Comparison of ENCODE assay signal across 8 cellular contexts in the genomic region with DNA sequence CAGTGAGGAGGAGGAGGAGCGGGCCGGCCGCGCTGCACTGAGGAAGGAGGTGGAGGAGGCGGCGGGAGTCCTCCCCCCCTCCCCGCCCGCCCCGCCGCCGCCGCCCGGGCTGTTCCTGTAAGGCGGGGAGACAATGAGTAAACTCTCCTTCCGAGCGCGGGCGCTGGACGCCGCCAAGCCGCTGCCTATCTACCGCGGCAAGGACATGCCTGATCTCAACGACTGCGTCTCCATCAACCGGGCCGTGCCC. TPM values are rescaled to one million over a fixed set of nuclear protein-coding genes. Genes with fewer than 3 reads are reported as not detected.
DNase-seq lines count a peak whose midpoint lies in the region; ATAC-seq and TF ChIP-seq lines count a peak whose summit lies in the region.

No MANE protein-coding gene starts in this region.

- H2AFZ ChIP-seq in fibroblast of lung (ENCODE audit: low read length) (peak overlapping the region; percentile 69), parathyroid adenoma (peak overlapping the region; percentile 93)

- CTCF ChIA-PET in RWPE1 (lab: Yijun Ruan, JAX): interaction anchor here (0.6 to 0.7 kb wide), 2 partner anchors 36 to 182 kb away, joined by 3 to 5 read pairs; no protein-coding TSS in a partner anchor

- peaks cover 3% of the 10 kb centered on the region for H4K20me1 ChIP-seq in fibroblast of lung (ENCODE audit: control insufficient read depth, extremely low read depth, insufficient read depth, low read length)

- DNase-seq in RWPE1 (ENCODE audit: low spot score) (no peak), fibroblast of lung (ENCODE audit: low read depth in 2 of 2) (no peak), OCI-M1 (lab: John Stamatoyannopoulos, UW) (no peak), AG08395 (ENCODE audit: low spot score) (no peak), NCI-H1417 treated with DMSO at 0.1 percent for 48 hours (lab: John Stamatoyannopoulos, UW) (no peak)

- ATAC-seq in GM18861 (IDR thresholded peaks at IDR 0.05; ENCODE audit: unreplicated experiment): peak; percentile 12
- ATAC-seq in HG02642 (IDR thresholded peaks at IDR 0.05; ENCODE audit: poor library complexity, unreplicated experiment): peak; percentile 44

- peak overlapping the region; percentile 96 to 98 (median 96) for H3K4me3 ChIP-seq in fibroblast of lung (replicated peaks in 1 of 4; ENCODE audit: control extremely low read depth in 1 of 4, insufficient read depth in 1 of 4, low read depth in 3 of 4, low read length in 4 of 4)
- H3K4me3 ChIP-seq in parathyroid adenoma (ENCODE audit: low read depth, low read length): peak overlapping the region; percentile 94

- H3K79me2 ChIP-seq in fibroblast of lung (ENCODE audit: control insufficient read depth, insufficient read depth, low read length): peaks cover 44% of the 10 kb centered on the region
- H3K79me2 ChIP-seq in parathyroid adenoma: peaks cover 19% of the 10 kb centered on the region

- H3K27ac ChIP-seq in RWPE1 (peak overlapping the region; percentile 96), fibroblast of lung (ENCODE audit: insufficient read depth, low read length) (peak overlapping the region; percentile 91), parathyroid adenoma (peak overlapping the region; percentile 92)

- H3K4me2 ChIP-seq in fibroblast of lung (ENCODE audit: extremely low read depth, insufficient read depth, low read length) (no peak overlapping the region), parathyroid adenoma (ENCODE audit: low read length) (peak overlapping the region; percentile 91)

- no peaks in the 10 kb centered on the region for H3K36me3 ChIP-seq in fibroblast of lung (ENCODE audit: control insufficient read depth, insufficient read depth, low read length)
- no peaks in the 10 kb centered on the region for H3K36me3 ChIP-seq in parathyroid adenoma (ENCODE audit: control insufficient read depth, insufficient read depth, low read length)

- POLR2A ChIA-PET in RWPE1 (lab: Yijun Ruan, JAX; ENCODE audit: low non-redundant PET): interaction anchor here (0.6 to 0.7 kb wide), 2 partner anchors 193 to 337 kb away, joined by 9 to 12 read pairs; no protein-coding TSS in a partner anchor

- H3K27me3 ChIP-seq in fibroblast of lung (ENCODE audit: control insufficient read depth, insufficient read depth, low read length) (peaks cover 4% of the 10 kb centered on the region), parathyroid adenoma (ENCODE audit: control insufficient read depth, insufficient read depth, low read length) (no peaks in the 10 kb centered on the region)

- H3K9ac ChIP-seq in fibroblast of lung (ENCODE audit: insufficient read depth, low read length) (peak overlapping the region; percentile 89), parathyroid adenoma (peak overlapping the region; percentile 81)

- H3K4me1 ChIP-seq in fibroblast of lung (ENCODE audit: control insufficient read depth, extremely low read depth, insufficient read depth, low read length) (peaks cover 3% of the 10 kb centered on the region), parathyroid adenoma (peaks cover 5% of the 10 kb centered on the region)

- H3K9me3 ChIP-seq in fibroblast of lung (ENCODE audit: control insufficient read depth, insufficient read depth, low read depth, low read length): no peaks in the 10 kb centered on the region
- no peaks in the 10 kb centered on the region for H3K9me3 ChIP-seq in parathyroid adenoma (ENCODE audit: control insufficient read depth, low read length)

- TF ChIP-seq CTCF in RWPE1 (conservative IDR thresholded peaks at IDR 0.05; ENCODE audit: low read depth) (no peak), fibroblast of lung (conservative IDR thresholded peaks at IDR 0.05 in 1 of 2, IDR thresholded peaks at IDR 0.05 in 1 of 2; ENCODE audit: low read depth in 1 of 2, low read length in 2 of 2) (no peak), parathyroid adenoma (IDR thresholded peaks at IDR 0.05) (no peak)

RNA-seq across cellular contexts. Expression of a gene that starts 0.3 kb away (rescaled TPM):
- total RNA-seq in fibroblast of lung: 20.5 and 22.8 TPM in 2 replicates
- polyA plus RNA-seq in fibroblast of lung: 19.6 TPM in 2 replicates
- polyA plus RNA-seq in fibroblast of lung (2012): 12.3 and 14.9 TPM in 2 replicates
- polyA minus RNA-seq in fibroblast of lung (ENCODE audit: low replicate concordance): 4.9 TPM in 2 replicates
